Comparison of ENCODE assay signal across 16 cellular contexts in genomic region chr17:18167421-18167820, GRCh38. TPM values are rescaled to one million over a fixed set of nuclear protein-coding genes. Genes with fewer than 3 reads are reported as not detected.
DNase-seq lines count a peak whose midpoint lies in the region; ATAC-seq and FAIRE-seq lines count a peak whose summit lies in the region.
"Had no signal": no experiment of that assay in that cellular context is flagged by ENCODE, and none has a peak within 500 bp of the region (broad histone marks: within the 10 kb centered on the region; RNA-seq: fewer than 3 reads in every experiment).

No MANE protein-coding gene starts in this region.

- peak overlapping the region; percentile 91 for H2BK12ac ChIP-seq in neuronal stem cell (ENCODE audit: low read length)

- no peaks in the 10 kb centered on the region for H3K4me1 ChIP-seq in neuronal stem cell (ENCODE audit: control insufficient read depth in 2 of 2, insufficient read depth in 1 of 2, low read depth in 1 of 2, low read length in 2 of 2)

- H3K79me1 ChIP-seq in neuronal stem cell (ENCODE audit: low read depth, low read length), result no peaks in the 10 kb centered on the region

- H3K36me3 ChIP-seq in neuronal stem cell (replicated peaks in 1 of 2; ENCODE audit: control insufficient read depth in 2 of 2, insufficient read depth in 2 of 2, low read length in 2 of 2), result no peaks in the 10 kb centered on the region

- H3K4ac ChIP-seq in neuronal stem cell (ENCODE audit: low read length), result peak overlapping the region; percentile 15

- no peak overlapping the region for H2BK5ac ChIP-seq in neuronal stem cell (ENCODE audit: low read length)

- no CpG with 5 or more reads among the region's 10 CpGs for WGBS in neuronal stem cell (ENCODE audit: extremely low coverage in 2 of 2, insufficient read length in 2 of 2, insufficient replicate concordance in 1 of 2), 2 donors

- H3K23ac ChIP-seq in neuronal stem cell (ENCODE audit: low read depth, low read length, poor library complexity), result peak overlapping the region; percentile 56

- peak overlapping the region; percentile 31 for H3K14ac ChIP-seq in neuronal stem cell (ENCODE audit: low read length)

- no peak overlapping the region for H4K91ac ChIP-seq in neuronal stem cell (ENCODE audit: low read depth, low read length, poor library complexity)

- H2BK15ac ChIP-seq in neuronal stem cell (ENCODE audit: low read length), result peak overlapping the region; percentile 66

- peak; percentile 44 to 50 for DNase-seq in SHP77 (lab: John Stamatoyannopoulos, UW)
- DNase-seq in SHP77 treated with DMSO at 0.1 percent for 48 hours (lab: John Stamatoyannopoulos, UW), result no peak
- no peak for DNase-seq in HTR-8/SVneo (ENCODE audit: insufficient read length, low spot score)
- peak; percentile 59 for DNase-seq in NCI-H510A (lab: John Stamatoyannopoulos, UW)
- DNase-seq in neuronal stem cell (ENCODE audit: low spot score), result no peak
- no peak for DNase-seq in activated CD8-positive, alpha-beta memory T cell treated with anti-CD3 and anti-CD28 coated beads, Interleukin-2, amount 50 U/mL, for 4 hours
- no peak for DNase-seq in NCI-H2227 treated with DMSO at 0.1 percent for 48 hours (lab: John Stamatoyannopoulos, UW)
- DNase-seq: C1 segment of cervical spinal cord; CD4-positive, alpha-beta T cell; DMS79; H7 had no signal

- no peak overlapping the region for H3K4me3 ChIP-seq in neuronal stem cell (ENCODE audit: low read length in 2 of 2)
- H3K4me3 ChIP-seq: GM12878, GM23338 had no signal

- peak overlapping the region; percentile 19 for H3K18ac ChIP-seq in neuronal stem cell (ENCODE audit: low read length)

- H4K8ac ChIP-seq in neuronal stem cell (ENCODE audit: low read depth, low read length), result no peak overlapping the region

- no peak for ATAC-seq in HG03025 (IDR thresholded peaks at IDR 0.05; ENCODE audit: low FRiP score, unreplicated experiment)

- peak overlapping the region; percentile 15 for H2AK5ac ChIP-seq in neuronal stem cell (ENCODE audit: low read depth, low read length)

- FAIRE-seq in HTR-8/SVneo (lab: Jason Lieb, UNC), result peak; percentile 70
- FAIRE-seq: A204.1, GM12878, GM18507 had no signal

- H2AFZ ChIP-seq in neuronal stem cell (ENCODE audit: low read length), result no peak overlapping the region
- H2AFZ ChIP-seq: GM23338 had no signal

- H3K4me2 ChIP-seq in neuronal stem cell (ENCODE audit: insufficient read depth, low read length, poor library complexity, severe bottlenecking), result no peak overlapping the region
- H3K4me2 ChIP-seq: GM23338 had no signal

- no peak overlapping the region for H2BK120ac ChIP-seq in neuronal stem cell (ENCODE audit: low read depth, low read length)

- no peak overlapping the region for H3K9ac ChIP-seq in neuronal stem cell (ENCODE audit: low read depth, low read length, poor library complexity)

- no peaks in the 10 kb centered on the region for H3K9me3 ChIP-seq in neuronal stem cell (replicated peaks in 1 of 2; ENCODE audit: control insufficient read depth in 2 of 2, insufficient read depth in 1 of 2, low read depth in 1 of 2, low read length in 2 of 2)

- H3K27me3 ChIP-seq in neuronal stem cell (ENCODE audit: control insufficient read depth in 3 of 3, insufficient read depth in 3 of 3, low read depth in 1 of 3, low read length in 3 of 3), result peaks cover 0 to 22% (median 0%) of the 10 kb centered on the region in 3 experiments

- H3K27ac ChIP-seq in neuronal stem cell (replicated peaks; ENCODE audit: low read length), result no peak overlapping the region

RNA-seq across cellular contexts. Expression of gene ALKBH5, which starts 16.2 kb away (rescaled TPM):
- 74.3 TPM for polyA plus RNA-seq in neuronal stem cell (2013, experiment 1 of 2)
- polyA plus RNA-seq in neuronal stem cell (2013, experiment 2 of 2), result 79.4 TPM

RNA-seq across cellular contexts. Expression of gene LLGL1, which starts 58.0 kb away (rescaled TPM):
- polyA plus RNA-seq in neuronal stem cell (2013, experiment 1 of 2), result 72.8 TPM
- 73.5 TPM for polyA plus RNA-seq in neuronal stem cell (2013, experiment 2 of 2)

RNA-seq across cellular contexts. Expression of gene MYO15A, which starts 58.9 kb away (rescaled TPM):
- polyA plus RNA-seq in neuronal stem cell (2013, experiment 1 of 2), result 1.3 TPM
- 1.4 TPM for polyA plus RNA-seq in neuronal stem cell (2013, experiment 2 of 2)

Comparison
In these comparisons a context has a peak if more than half of its experiments do, and no peak if none do; other contexts are left out.
1. DNase-seq: peak in SHP77 (2 of 2) and NCI-H510A (single experiment); none in SHP77 treated with DMSO at 0.1 percent for 48 hours (single experiment), HTR-8/SVneo (single experiment), neuronal stem cell (single experiment), activated CD8-positive, alpha-beta memory T cell treated with anti-CD3 and anti-CD28 coated beads, Interleukin-2, amount 50 U/mL, for 4 hours (single experiment) and NCI-H2227 treated with DMSO at 0.1 percent for 48 hours (single experiment).